ENCODE assay signal across 15 cellular contexts in genomic region chr7:49597805-49598204, GRCh38.
"Had no signal": no experiment of that assay in that cellular context is flagged by ENCODE, and none has a peak within 500 bp of the region (broad histone marks: within the 10 kb centered on the region; RNA-seq: fewer than 3 reads in every experiment).

No MANE protein-coding gene starts in this region.

- H3K36me3 ChIP-seq: breast epithelium, suprapubic skin, upper lobe of left lung had no signal

- H3K36me3 Mint-ChIP-seq: activated CD8-positive, alpha-beta memory T cell treated with anti-CD3 and anti-CD28 coated beads, Interleukin-2, amount 10 ng/mL, durations not matched to agents 7 days and 5 days; activated naive CD8-positive, alpha-beta T cell treated with anti-CD3 and anti-CD28 coated beads, Interleukin-2, amount 10 ng/mL, durations not matched to agents 7 days and 5 days had no signal

- ATAC-seq: activated CD8-positive, alpha-beta memory T cell treated with anti-CD3 and anti-CD28 coated beads, Interleukin-2, amount 10 ng/mL, durations not matched to agents 7 days and 5 days; activated T-cell treated with anti-CD3 and anti-CD28 coated beads, Interleukin-2, amount 50 U/mL, for 4 hours; stimulated activated naive CD8-positive, alpha-beta T cell treated with anti-CD3 and anti-CD28 coated beads, Interleukin-15, Interleukin-2, amounts not matched to agents 100 U/mL and 50 U/mL, for 24 hours had no signal

- H3K4me1 Mint-ChIP-seq: activated CD8-positive, alpha-beta memory T cell treated with anti-CD3 and anti-CD28 coated beads, Interleukin-2, amount 10 ng/mL, durations not matched to agents 7 days and 5 days; activated naive CD8-positive, alpha-beta T cell treated with anti-CD3 and anti-CD28 coated beads, Interleukin-2, amount 10 ng/mL, durations not matched to agents 7 days and 5 days; nephron progenitor cell had no signal

- H3K9me3 Mint-ChIP-seq: activated naive CD8-positive, alpha-beta T cell treated with anti-CD3 and anti-CD28 coated beads, Interleukin-2, amount 10 ng/mL, durations not matched to agents 7 days and 5 days; activated T-cell treated with anti-CD3 and anti-CD28 coated beads, Interleukin-2, amount 50 U/mL, for 4 hours; nephron progenitor cell had no signal

- H3K4me3 Mint-ChIP-seq: activated CD8-positive, alpha-beta memory T cell treated with anti-CD3 and anti-CD28 coated beads, Interleukin-2, amount 10 ng/mL, durations not matched to agents 7 days and 5 days; activated naive CD8-positive, alpha-beta T cell treated with anti-CD3 and anti-CD28 coated beads, Interleukin-2, amount 10 ng/mL, durations not matched to agents 7 days and 5 days; activated T-cell treated with anti-CD3 and anti-CD28 coated beads, Interleukin-2, amount 50 U/mL, for 4 hours; nephron progenitor cell had no signal

- H3K27ac Mint-ChIP-seq: activated CD8-positive, alpha-beta memory T cell treated with anti-CD3 and anti-CD28 coated beads, Interleukin-2, amount 10 ng/mL, durations not matched to agents 7 days and 5 days; activated naive CD8-positive, alpha-beta T cell treated with anti-CD3 and anti-CD28 coated beads, Interleukin-2, amount 10 ng/mL, durations not matched to agents 7 days and 5 days; nephron progenitor cell had no signal

- H3K4me3 ChIP-seq: breast epithelium, suprapubic skin, upper lobe of left lung had no signal

- DNase-seq: activated CD4-positive, alpha-beta T cell treated with anti-CD3 and anti-CD28 coated beads for 1 hour; activated CD4-positive, alpha-beta T cell treated with anti-CD3 and anti-CD28 coated beads, Interleukin-2, amount 50 U/mL, for 48 hours; activated CD8-positive, alpha-beta memory T cell treated with anti-CD3 and anti-CD28 coated beads, Interleukin-2, amount 10 ng/mL, durations not matched to agents 7 days and 5 days; activated gamma-delta T cell treated with Interleukin-2 at 50 U/mL for 16 hours; activated naive CD8-positive, alpha-beta T cell treated with anti-CD3 and anti-CD28 coated beads, Interleukin-2, amount 10 ng/mL, durations not matched to agents 7 days and 5 days; activated T-cell treated with anti-CD3 and anti-CD28 coated beads, Interleukin-2, amount 50 U/mL, for 4 hours; left cardiac atrium; nephron progenitor cell; stimulated activated CD4-positive, alpha-beta T cell treated with anti-CD3 and anti-CD28 coated beads, Interleukin-4, amount 100 ng/mL, for 1 hour; stimulated activated CD8-positive, alpha-beta memory T cell treated with anti-CD3 and anti-CD28 coated beads, Interleukin-4, amount 100 ng/mL, for 48 hours; stimulated activated naive CD8-positive, alpha-beta T cell treated with anti-CD3 and anti-CD28 coated beads, Interleukin-15, Interleukin-2, amounts not matched to agents 100 U/mL and 50 U/mL, for 24 hours; SW 1271; upper lobe of left lung had no signal

- H3K27ac ChIP-seq: breast epithelium, suprapubic skin, upper lobe of left lung had no signal

- H3K9me3 ChIP-seq: breast epithelium, suprapubic skin, upper lobe of left lung had no signal

- H3K27me3 Mint-ChIP-seq: activated CD8-positive, alpha-beta memory T cell treated with anti-CD3 and anti-CD28 coated beads, Interleukin-2, amount 10 ng/mL, durations not matched to agents 7 days and 5 days; activated naive CD8-positive, alpha-beta T cell treated with anti-CD3 and anti-CD28 coated beads, Interleukin-2, amount 10 ng/mL, durations not matched to agents 7 days and 5 days had no signal

- H3K27me3 ChIP-seq: breast epithelium, suprapubic skin, upper lobe of left lung had no signal

- H3K4me1 ChIP-seq: breast epithelium, suprapubic skin, upper lobe of left lung had no signal
